In the genomic region with DNA sequence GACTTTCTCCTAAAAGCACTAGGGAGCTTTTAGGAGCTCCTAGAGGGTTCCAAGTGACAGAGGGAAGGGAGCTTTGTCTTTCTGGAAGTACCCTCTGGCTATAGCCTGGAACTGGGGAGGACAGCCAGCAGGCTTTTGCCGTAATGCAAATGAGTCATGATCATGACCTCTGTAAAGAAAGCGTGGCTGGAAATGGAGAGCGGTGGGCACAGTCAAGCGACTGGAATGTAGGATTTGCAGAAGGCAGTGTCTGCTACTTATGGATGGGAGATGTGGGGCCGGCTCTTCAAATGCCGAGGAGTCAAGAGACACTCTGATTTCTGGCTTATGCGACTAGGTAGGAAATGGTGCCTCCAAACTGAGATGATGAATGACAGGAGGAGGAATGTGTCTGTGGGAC, we compare ENCODE assay signal across 14 cellular contexts. TPM values are rescaled to one million over a fixed set of nuclear protein-coding genes. Genes with fewer than 3 reads are reported as not detected.
DNase-seq lines count a peak whose midpoint lies in the region; ATAC-seq and TF ChIP-seq lines count a peak whose summit lies in the region.
"Had no signal": no experiment of that assay in that cellular context is flagged by ENCODE, and none has a peak within 500 bp of the region (broad histone marks: within the 10 kb centered on the region; RNA-seq: fewer than 3 reads in every experiment).

No MANE protein-coding gene starts in this region.

- H3K9me3 ChIP-seq in RWPE2 (ENCODE audit: severe bottlenecking) (no peaks in the 10 kb centered on the region), trophoblast cell (ENCODE audit: insufficient read depth, low read depth, low read length) (peaks cover 2% of the 10 kb centered on the region)
- H3K9me3 ChIP-seq: thoracic aorta had no signal

- peak overlapping the region; percentile 2 for H3K4me2 ChIP-seq in trophoblast cell (ENCODE audit: low read length)

- H2AK5ac ChIP-seq in trophoblast cell (ENCODE audit: low read length), result no peak overlapping the region

- H3K4me1 ChIP-seq in RWPE2 (ENCODE audit: insufficient read depth, poor library complexity, severe bottlenecking) (peaks cover 7% of the 10 kb centered on the region), trophoblast cell (ENCODE audit: control insufficient read depth in 1 of 2, insufficient read depth in 2 of 2, low read length in 2 of 2) (peaks cover 7 to 16% of the 10 kb centered on the region in 2 experiments)

- no peak overlapping the region for H3K14ac ChIP-seq in trophoblast cell (ENCODE audit: low read length)

- no peak overlapping the region for H2AFZ ChIP-seq in trophoblast cell (ENCODE audit: insufficient read depth, low read length, poor library complexity)

- no peak overlapping the region for H4K8ac ChIP-seq in trophoblast cell (ENCODE audit: low read depth, low read length)

- no peak overlapping the region for H3K4me3 Mint-ChIP-seq in naive thymus-derived CD8-positive, alpha-beta T cell
- H3K4me3 Mint-ChIP-seq: CD8-positive, alpha-beta memory T cell; central memory CD8-positive, alpha-beta T cell; naive thymus-derived CD4-positive, alpha-beta T cell had no signal

- peak overlapping the region; percentile 4 for H2BK12ac ChIP-seq in trophoblast cell (ENCODE audit: low read length)

- H3K18ac ChIP-seq in trophoblast cell (ENCODE audit: low read length), result no peak overlapping the region

- no peak overlapping the region for H3K9ac ChIP-seq in trophoblast cell (ENCODE audit: low read length)

- H3K23ac ChIP-seq in trophoblast cell (ENCODE audit: low read length), result no peak overlapping the region

- peaks cover 0 to 1% (median 0%) of the 10 kb centered on the region in 3 donors for H3K36me3 Mint-ChIP-seq in naive thymus-derived CD8-positive, alpha-beta T cell
- H3K36me3 Mint-ChIP-seq: CD8-positive, alpha-beta memory T cell; naive thymus-derived CD4-positive, alpha-beta T cell had no signal

- H4K91ac ChIP-seq in trophoblast cell (ENCODE audit: low read depth, low read length), result no peak overlapping the region

- no peak overlapping the region for H4K12ac ChIP-seq in trophoblast cell (ENCODE audit: low read depth, low read length)

- no peaks in the 10 kb centered on the region for H3K27me3 ChIP-seq in RWPE2 (ENCODE audit: insufficient read depth, poor library complexity, severe bottlenecking)
- no peaks in the 10 kb centered on the region for H3K27me3 ChIP-seq in trophoblast cell (ENCODE audit: insufficient read depth, low read length)

- peaks cover 0 to 16% (median 2%) of the 10 kb centered on the region in 5 donors for H3K27me3 Mint-ChIP-seq in naive thymus-derived CD8-positive, alpha-beta T cell

- H3K27ac ChIP-seq in RWPE2 (ENCODE audit: poor library complexity, severe bottlenecking) (peak overlapping the region; percentile 61), trophoblast cell (ENCODE audit: low read depth, low read length) (peak overlapping the region; percentile 47)
- H3K27ac ChIP-seq: thoracic aorta had no signal

- no peak overlapping the region for H3K27ac Mint-ChIP-seq in naive thymus-derived CD8-positive, alpha-beta T cell
- H3K27ac Mint-ChIP-seq: CD8-positive, alpha-beta memory T cell; naive thymus-derived CD4-positive, alpha-beta T cell had no signal

- ATAC-seq in RWPE2 (ENCODE audit: low read depth) (peak; percentile 93), HG02885 (IDR thresholded peaks at IDR 0.05; ENCODE audit: poor library complexity, unreplicated experiment) (no peak), GM19397 (IDR thresholded peaks at IDR 0.05; ENCODE audit: unreplicated experiment) (no peak), GM21825 (IDR thresholded peaks at IDR 0.05; ENCODE audit: unreplicated experiment) (no peak)
- no peak for ATAC-seq in naive thymus-derived CD8-positive, alpha-beta T cell
- ATAC-seq: naive thymus-derived CD4-positive, alpha-beta T cell had no signal

- POLR2A ChIA-PET in naive thymus-derived CD8-positive, alpha-beta T cell (lab: Charles Lee), result no interaction called here

- peak; percentile 93 for DNase-seq in ELR (ENCODE audit: low read depth)
- peak; percentile 75 for DNase-seq in RWPE2 (ENCODE audit: low spot score)
- peak; percentile 90 for DNase-seq in fibroblast of peridontal ligament (ENCODE audit: extremely low read depth)
- DNase-seq in trophoblast cell, result peak; percentile 67 to 76
- DNase-seq in naive thymus-derived CD8-positive, alpha-beta T cell, result no peak
- DNase-seq: activated CD4-positive, alpha-beta T cell treated with anti-CD3 and anti-CD28 coated beads, Interleukin-2, amount 50 U/mL, for 48 hours; activated gamma-delta T cell; CD8-positive, alpha-beta memory T cell; naive thymus-derived CD4-positive, alpha-beta T cell had no signal

- H3K79me1 ChIP-seq in trophoblast cell (ENCODE audit: low read length), result no peaks in the 10 kb centered on the region

- peak overlapping the region; percentile 9 for H2BK5ac ChIP-seq in trophoblast cell (ENCODE audit: low read depth, low read length, poor library complexity)

- H3K4ac ChIP-seq in trophoblast cell (ENCODE audit: low read depth, low read length), result no peak overlapping the region

- H3K4me1 Mint-ChIP-seq in naive thymus-derived CD8-positive, alpha-beta T cell, result no peaks in the 10 kb centered on the region
- H3K4me1 Mint-ChIP-seq: CD8-positive, alpha-beta memory T cell; central memory CD8-positive, alpha-beta T cell; naive thymus-derived CD4-positive, alpha-beta T cell had no signal

- WGBS in trophoblast cell (ENCODE audit: extremely low coverage, insufficient coverage, insufficient read length), result no CpG with 5 or more reads among the region's 7 CpGs

- no peaks in the 10 kb centered on the region for H3K79me2 ChIP-seq in trophoblast cell (ENCODE audit: control insufficient read depth, insufficient read depth, low read length, poor library complexity)

- H3K4me3 ChIP-seq in RWPE2 (ENCODE audit: severe bottlenecking) (no peak overlapping the region), trophoblast cell (ENCODE audit: low read depth, low read length) (no peak overlapping the region)
- H3K4me3 ChIP-seq: thoracic aorta had no signal

- H3K9me3 Mint-ChIP-seq in naive thymus-derived CD8-positive, alpha-beta T cell, result peaks cover 0 to 34% (median 0%) of the 10 kb centered on the region in 9 donors
- H3K9me3 Mint-ChIP-seq: central memory CD8-positive, alpha-beta T cell had no signal

- H3K36me3 ChIP-seq in RWPE2 (ENCODE audit: low read depth) (no peaks in the 10 kb centered on the region), trophoblast cell (ENCODE audit: control insufficient read depth in 1 of 2, insufficient read depth in 2 of 2, low read length in 2 of 2) (no peaks in the 10 kb centered on the region)
- H3K36me3 ChIP-seq: thoracic aorta had no signal

- TF ChIP-seq CTCF in RWPE2 (IDR thresholded peaks at IDR 0.05; ENCODE audit: poor library complexity, severe bottlenecking), result no peak

- H2BK120ac ChIP-seq in trophoblast cell (ENCODE audit: insufficient read depth, low read length, poor library complexity), result no peak overlapping the region

RNA-seq across cellular contexts. Expression of gene PLPP4, which starts 34.6 kb away (rescaled TPM):
- 3.8 and 4.7 TPM in 2 replicates for polyA plus RNA-seq in trophoblast cell (2013)
- not detected for total RNA-seq in naive thymus-derived CD8-positive, alpha-beta T cell
- not detected for polyA plus RNA-seq in naive thymus-derived CD8-positive, alpha-beta T cell
- total RNA-seq: CD8-positive, alpha-beta memory T cell; naive thymus-derived CD4-positive, alpha-beta T cell; thoracic aorta had no signal
- polyA plus RNA-seq: CD8-positive, alpha-beta memory T cell; naive thymus-derived CD4-positive, alpha-beta T cell had no signal

Comparison
In these comparisons a context has a peak if more than half of its experiments do, and no peak if none do; other contexts are left out.
1. DNase-seq: peak in ELR (single experiment), RWPE2 (single experiment), fibroblast of peridontal ligament (single experiment) and trophoblast cell (2 of 2); none in naive thymus-derived CD8-positive, alpha-beta T cell (0 of 10).